Comparison of ENCODE assay signal across 5 cellular contexts in genomic region chr10:23299961-23300360, GRCh38. TPM values are rescaled to one million over a fixed set of nuclear protein-coding genes. Genes with fewer than 3 reads are reported as not detected.
"Had no signal": no experiment of that assay in that cellular context is flagged by ENCODE, and none has a peak within 500 bp of the region (broad histone marks: within the 10 kb centered on the region; RNA-seq: fewer than 3 reads in every experiment).

No MANE protein-coding gene starts in this region.

RNA-seq across cellular contexts. Expression of gene C10orf67, which starts 44.6 kb away (rescaled TPM):
- total RNA-seq: activated T-helper 2 cell treated with anti-CD3 and anti-CD28 coated beads, Interferon-gamma antibody, Interleukin-2, Interleukin-4, amounts not matched to agents 10 μg/mL and 5 μg/mL and 100 μg/mL, durations not matched to agents 14 hours and 24 hours and 36 hours; aorta; ascending aorta; bronchial epithelial cell; chondrocyte had no signal
